In genomic region chr1:199243423-199244061, GRCh38 we compare ENCODE assay signal across 8 cellular contexts.
DNase-seq lines count a peak whose midpoint lies in the region; ATAC-seq lines count a peak whose summit lies in the region.

No MANE protein-coding gene starts in this region.

- in situ Hi-C loops in SK-MEL-5 (cut with HindIII; ENCODE audit: low pct_unique_long_range_greater_than_20kb, low sequenced_read_pairs), result no loop called here

- ATAC-seq in GM21381 (IDR thresholded peaks at IDR 0.05; ENCODE audit: unreplicated experiment), result peak; percentile 97
- peak; percentile 80 for ATAC-seq in HG03575 (IDR thresholded peaks at IDR 0.05; ENCODE audit: extremely low read depth, insufficient number of reproducible peaks, low FRiP score, unreplicated experiment)

- DNase-seq in ELF-1 (ENCODE audit: low read depth, low spot score) (peak; percentile 82), SK-MEL-5 (ENCODE audit: low read depth, low spot score) (peak; percentile 76), hepatic stellate cell (ENCODE audit: low spot score) (peak; percentile 12), cerebellar nuclear complex (lab: John Stamatoyannopoulos, UW) (no peak)
- peak; percentile 74 for DNase-seq in activated naive CD4-positive, alpha-beta T cell treated with anti-CD3 and anti-CD28 coated beads, Interleukin-2, amount 50 U/mL, for 16 hours
- peak; percentile 71 for DNase-seq in stimulated activated CD4-positive, alpha-beta T cell treated with anti-CD3 and anti-CD28 coated beads, Interleukin-1b, Interleukin-23, amount 100 ng/mL, for 48 hours

Comparison
In these comparisons a context has a peak if more than half of its experiments do, and no peak if none do; other contexts are left out.
1. DNase-seq: peak in ELF-1 (single experiment), SK-MEL-5 (single experiment), activated naive CD4-positive, alpha-beta T cell treated with anti-CD3 and anti-CD28 coated beads, Interleukin-2, amount 50 U/mL, for 16 hours (single experiment), hepatic stellate cell (single experiment) and stimulated activated CD4-positive, alpha-beta T cell treated with anti-CD3 and anti-CD28 coated beads, Interleukin-1b, Interleukin-23, amount 100 ng/mL, for 48 hours (single experiment); none in cerebellar nuclear complex (0 of 2).